In the genomic region with DNA sequence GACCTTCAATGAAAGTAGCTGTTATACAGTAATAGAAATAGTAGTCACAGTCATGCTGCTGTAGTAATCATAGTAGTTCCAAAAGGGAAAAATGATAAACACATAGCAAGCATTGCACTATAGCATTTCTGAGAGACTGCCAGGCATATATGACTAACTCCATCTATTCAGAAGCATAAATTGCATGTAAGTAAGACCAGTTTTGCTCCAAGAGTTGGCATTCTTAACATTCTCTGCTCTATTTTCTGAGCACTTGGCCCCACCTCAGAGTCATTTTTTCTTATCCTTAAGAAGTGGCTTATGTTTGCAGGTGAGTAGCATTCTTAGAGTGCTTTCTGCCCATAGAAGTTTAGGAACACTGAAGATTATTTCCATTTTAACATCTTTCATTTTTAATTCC, we compare ENCODE assay signal across 17 cellular contexts.
"Had no signal": no experiment of that assay in that cellular context is flagged by ENCODE, and none has a peak within 500 bp of the region (broad histone marks: within the 10 kb centered on the region; RNA-seq: fewer than 3 reads in every experiment).

No MANE protein-coding gene starts in this region.

- DNase-seq: activated naive CD4-positive, alpha-beta T cell treated with Interleukin-2 at 50 U/mL for 16 hours; body of pancreas; caudate nucleus; cortex of kidney; effector CD8-positive, alpha-beta T cell; foreskin melanocyte; head of caudate nucleus; mammary epithelial cell; naive B cell; right cardiac atrium; stimulated activated CD4-positive, alpha-beta T cell treated with anti-CD3 and anti-CD28 coated beads, Interleukin-4, amount 100 ng/mL, for 24 hours; stimulated activated naive CD4-positive, alpha-beta T cell; tibial artery; uterus had no signal

- H3K27me3 Mint-ChIP-seq: activated T-helper 17 cell treated with anti-CD3 and anti-CD28 coated beads, Interleukin-2, amount 50 U/mL, for 72 hours; naive B cell had no signal

- H3K4me3 ChIP-seq: body of pancreas, skin epidermis, tibial artery, uterus had no signal

- H3K4me3 Mint-ChIP-seq: activated T-helper 17 cell treated with anti-CD3 and anti-CD28 coated beads, Interleukin-2, amount 50 U/mL, for 72 hours; naive B cell had no signal

- H3K36me3 ChIP-seq: tibial artery, uterus had no signal

- H3K4me1 ChIP-seq: body of pancreas, tibial artery, uterus had no signal

- H3K4me1 Mint-ChIP-seq: activated T-helper 17 cell treated with anti-CD3 and anti-CD28 coated beads, Interleukin-2, amount 50 U/mL, for 72 hours; naive B cell had no signal

- H3K36me3 Mint-ChIP-seq: naive B cell had no signal

- H3K27ac ChIP-seq: body of pancreas, skin epidermis, tibial artery, uterus had no signal

- H3K27ac Mint-ChIP-seq: activated T-helper 17 cell treated with anti-CD3 and anti-CD28 coated beads, Interleukin-2, amount 50 U/mL, for 72 hours; naive B cell had no signal

- H3K27me3 ChIP-seq: body of pancreas, tibial artery, uterus had no signal

- ATAC-seq: activated T-helper 17 cell treated with anti-CD3 and anti-CD28 coated beads, Interleukin-2, amount 50 U/mL, for 72 hours; body of pancreas; right cardiac atrium had no signal

- FAIRE-seq: endothelial cell of umbilical vein had no signal

- H3K9me3 ChIP-seq: body of pancreas, tibial artery, uterus had no signal
